In the genomic region with DNA sequence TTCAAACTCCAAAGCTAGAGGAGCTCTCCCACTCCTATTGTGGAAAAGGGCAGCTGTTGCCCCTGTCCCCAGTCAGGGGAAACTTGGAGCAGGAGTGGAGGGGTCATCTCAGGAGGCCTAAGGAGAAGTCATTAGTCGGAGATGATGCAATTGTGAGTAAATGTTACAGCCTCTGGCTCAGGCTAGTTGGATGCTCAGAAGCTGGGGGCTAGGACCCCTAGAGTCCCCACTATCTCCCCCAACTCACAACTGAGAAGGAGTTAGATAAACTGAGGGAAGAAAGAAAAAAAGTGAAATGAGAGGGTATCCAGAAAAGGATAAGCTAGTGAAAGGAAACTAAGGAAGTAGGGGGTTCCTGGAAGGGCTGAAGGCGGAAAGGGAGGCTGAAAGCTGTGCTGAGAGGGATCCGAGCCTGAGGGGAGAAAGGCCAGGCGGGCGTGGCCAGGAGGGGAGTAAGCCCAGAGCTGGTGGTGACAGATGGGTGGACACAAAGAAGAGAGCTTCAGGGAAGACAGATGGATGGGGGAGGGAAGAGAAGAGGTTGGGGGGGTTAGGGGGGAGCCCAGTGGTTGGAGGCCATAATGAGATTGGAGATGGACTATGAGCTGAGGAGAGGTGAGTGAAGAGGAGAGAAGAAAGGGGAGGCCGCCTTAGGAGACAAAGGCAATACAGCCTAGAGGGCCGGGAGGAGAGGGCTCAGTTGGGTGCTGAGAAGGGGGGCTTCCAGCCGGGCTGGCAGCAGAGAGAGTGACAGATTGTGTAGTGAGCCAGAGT, we compare ENCODE assay signal across 1 cellular context.
TF ChIP-seq lines count a peak whose summit lies in the region.

No MANE protein-coding gene starts in this region.

TF ChIP-seq in SK-N-SH treated with all-trans-retinoic acid at 6 μM for 48 hours, 23 proteins besides CTCF, POLR2A, EP300 and RAD21:
- TF ChIP-seq PPARA (CRISPR knock-in tag; IDR thresholded peaks at IDR 0.05; ENCODE audit: borderline replicate concordance) (no peak), ZC3H10 (CRISPR knock-in tag; IDR thresholded peaks at IDR 0.05) (no peak), ZNF565 (CRISPR knock-in tag; conservative IDR thresholded peaks at IDR 0.05; ENCODE audit: low read depth) (no peak), ZFP3 (CRISPR knock-in tag; IDR thresholded peaks at IDR 0.05) (no peak), ZFP30 (CRISPR knock-in tag; IDR thresholded peaks at IDR 0.05) (no peak), GLIS3 (CRISPR knock-in tag; IDR thresholded peaks at IDR 0.05) (no peak), OSR1 (CRISPR knock-in tag; IDR thresholded peaks at IDR 0.05) (no peak), ZNF8 (CRISPR knock-in tag; IDR thresholded peaks at IDR 0.05) (no peak), TOX (CRISPR knock-in tag; IDR thresholded peaks at IDR 0.05; ENCODE audit: borderline replicate concordance) (no peak), CSDC2 (CRISPR knock-in tag; IDR thresholded peaks at IDR 0.05) (no peak), RARB (CRISPR knock-in tag; IDR thresholded peaks at IDR 0.05) (no peak), ISL1 (CRISPR knock-in tag; IDR thresholded peaks at IDR 0.05) (no peak), ZNF70 (CRISPR knock-in tag; IDR thresholded peaks at IDR 0.05) (no peak), SNAI2 (CRISPR knock-in tag; IDR thresholded peaks at IDR 0.05) (no peak), ARNTL (CRISPR knock-in tag; IDR thresholded peaks at IDR 0.05; ENCODE audit: borderline replicate concordance, low read depth) (no peak), TCF4 (CRISPR knock-in tag; IDR thresholded peaks at IDR 0.05; ENCODE audit: borderline replicate concordance) (no peak), ESRRG (CRISPR knock-in tag; IDR thresholded peaks at IDR 0.05) (no peak)
- TF ChIP-seq, protein P1, sequence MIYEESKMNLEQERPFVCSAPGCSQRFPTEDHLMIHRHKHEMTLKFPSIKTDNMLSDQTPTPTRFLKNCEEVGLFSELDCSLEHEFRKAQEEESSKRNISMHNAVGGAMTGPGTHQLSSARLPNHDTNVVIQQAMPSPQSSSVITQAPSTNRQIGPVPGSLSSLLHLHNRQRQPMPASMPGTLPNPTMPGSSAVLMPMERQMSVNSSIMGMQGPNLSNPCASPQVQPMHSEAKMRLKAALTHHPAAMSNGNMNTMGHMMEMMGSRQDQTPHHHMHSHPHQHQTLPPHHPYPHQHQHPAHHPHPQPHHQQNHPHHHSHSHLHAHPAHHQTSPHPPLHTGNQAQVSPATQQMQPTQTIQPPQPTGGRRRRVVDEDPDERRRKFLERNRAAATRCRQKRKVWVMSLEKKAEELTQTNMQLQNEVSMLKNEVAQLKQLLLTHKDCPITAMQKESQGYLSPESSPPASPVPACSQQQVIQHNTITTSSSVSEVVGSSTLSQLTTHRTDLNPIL (CRISPR knock-in tag; IDR thresholded peaks at IDR 0.05; ENCODE audit: low read depth): no peak
- TF ChIP-seq, protein P2, sequence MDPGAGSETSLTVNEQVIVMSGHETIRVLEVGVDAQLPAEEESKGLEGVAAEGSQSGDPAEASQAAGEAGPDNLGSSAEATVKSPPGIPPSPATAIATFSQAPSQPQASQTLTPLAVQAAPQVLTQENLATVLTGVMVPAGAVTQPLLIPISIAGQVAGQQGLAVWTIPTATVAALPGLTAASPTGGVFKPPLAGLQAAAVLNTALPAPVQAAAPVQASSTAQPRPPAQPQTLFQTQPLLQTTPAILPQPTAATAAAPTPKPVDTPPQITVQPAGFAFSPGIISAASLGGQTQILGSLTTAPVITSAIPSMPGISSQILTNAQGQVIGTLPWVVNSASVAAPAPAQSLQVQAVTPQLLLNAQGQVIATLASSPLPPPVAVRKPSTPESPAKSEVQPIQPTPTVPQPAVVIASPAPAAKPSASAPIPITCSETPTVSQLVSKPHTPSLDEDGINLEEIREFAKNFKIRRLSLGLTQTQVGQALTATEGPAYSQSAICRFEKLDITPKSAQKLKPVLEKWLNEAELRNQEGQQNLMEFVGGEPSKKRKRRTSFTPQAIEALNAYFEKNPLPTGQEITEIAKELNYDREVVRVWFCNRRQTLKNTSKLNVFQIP (CRISPR knock-in tag; IDR thresholded peaks at IDR 0.05; ENCODE audit: borderline replicate concordance, low read depth): no peak
- TF ChIP-seq, protein P3, sequence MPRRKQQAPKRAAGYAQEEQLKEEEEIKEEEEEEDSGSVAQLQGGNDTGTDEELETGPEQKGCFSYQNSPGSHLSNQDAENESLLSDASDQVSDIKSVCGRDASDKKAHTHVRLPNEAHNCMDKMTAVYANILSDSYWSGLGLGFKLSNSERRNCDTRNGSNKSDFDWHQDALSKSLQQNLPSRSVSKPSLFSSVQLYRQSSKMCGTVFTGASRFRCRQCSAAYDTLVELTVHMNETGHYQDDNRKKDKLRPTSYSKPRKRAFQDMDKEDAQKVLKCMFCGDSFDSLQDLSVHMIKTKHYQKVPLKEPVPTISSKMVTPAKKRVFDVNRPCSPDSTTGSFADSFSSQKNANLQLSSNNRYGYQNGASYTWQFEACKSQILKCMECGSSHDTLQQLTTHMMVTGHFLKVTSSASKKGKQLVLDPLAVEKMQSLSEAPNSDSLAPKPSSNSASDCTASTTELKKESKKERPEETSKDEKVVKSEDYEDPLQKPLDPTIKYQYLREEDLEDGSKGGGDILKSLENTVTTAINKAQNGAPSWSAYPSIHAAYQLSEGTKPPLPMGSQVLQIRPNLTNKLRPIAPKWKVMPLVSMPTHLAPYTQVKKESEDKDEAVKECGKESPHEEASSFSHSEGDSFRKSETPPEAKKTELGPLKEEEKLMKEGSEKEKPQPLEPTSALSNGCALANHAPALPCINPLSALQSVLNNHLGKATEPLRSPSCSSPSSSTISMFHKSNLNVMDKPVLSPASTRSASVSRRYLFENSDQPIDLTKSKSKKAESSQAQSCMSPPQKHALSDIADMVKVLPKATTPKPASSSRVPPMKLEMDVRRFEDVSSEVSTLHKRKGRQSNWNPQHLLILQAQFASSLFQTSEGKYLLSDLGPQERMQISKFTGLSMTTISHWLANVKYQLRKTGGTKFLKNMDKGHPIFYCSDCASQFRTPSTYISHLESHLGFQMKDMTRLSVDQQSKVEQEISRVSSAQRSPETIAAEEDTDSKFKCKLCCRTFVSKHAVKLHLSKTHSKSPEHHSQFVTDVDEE (CRISPR knock-in tag; IDR thresholded peaks at IDR 0.05): no peak
